In genomic region chr7:35418716-35419425, GRCh38 we compare ENCODE assay signal across 24 cellular contexts.
DNase-seq lines count a peak whose midpoint lies in the region; ATAC-seq and TF ChIP-seq lines count a peak whose summit lies in the region.
"Had no signal": no experiment of that assay in that cellular context is flagged by ENCODE, and none has a peak within 500 bp of the region (broad histone marks: within the 10 kb centered on the region; RNA-seq: fewer than 3 reads in every experiment).

No MANE protein-coding gene starts in this region.

- H3K4me3 Mint-ChIP-seq in nephron progenitor cell: no peak overlapping the region
- H3K4me3 Mint-ChIP-seq in progenitor cell of endocrine pancreas (ENCODE audit: low read depth): no peak overlapping the region
- H3K4me3 Mint-ChIP-seq: CD4-positive, alpha-beta T cell had no signal

- H3K4me1 ChIP-seq in BE2C: peaks cover 5% of the 10 kb centered on the region
- H3K4me1 ChIP-seq in left ventricle myocardium inferior: peaks cover 55% of the 10 kb centered on the region
- no peaks in the 10 kb centered on the region for H3K4me1 ChIP-seq in gastroesophageal sphincter

- no peaks in the 10 kb centered on the region for H3K36me3 ChIP-seq in BE2C
- H3K36me3 ChIP-seq in H7 (replicated peaks; ENCODE audit: control insufficient read depth, insufficient read depth, low read length): no peaks in the 10 kb centered on the region
- H3K36me3 ChIP-seq in left ventricle myocardium inferior: no peaks in the 10 kb centered on the region
- no peaks in the 10 kb centered on the region for H3K36me3 ChIP-seq in gastroesophageal sphincter
- H3K36me3 ChIP-seq: BLaER1 treated with 17β-estradiol and CSF1 and Interleukin-3, amounts not matched to agents 10 nM and 100 nM had no signal

- intact Hi-C loops in left ventricle myocardium inferior (cut with micrococcal nuclease): no loop called here

- H3K27me3 Mint-ChIP-seq in nephron progenitor cell (ENCODE audit: low read depth, poor library complexity) (peaks cover 10% of the 10 kb centered on the region), progenitor cell of endocrine pancreas (peaks cover 10% of the 10 kb centered on the region)

- no peak for TF ChIP-seq POLR2A in gastroesophageal sphincter (IDR thresholded peaks at IDR 0.05)

- WGBS in gastroesophageal sphincter (ENCODE audit: low coverage in 1 of 2), 2 donors: 17 to 65% methylated on average over 1 to 8 of the region's 24 CpGs

- DNase-seq in BE2C (peak; percentile 64), H7 (peak; percentile 40), left ventricle myocardium inferior (no peak), nephron progenitor cell (no peak), progenitor cell of endocrine pancreas (ENCODE audit: low spot score, unreplicated experiment) (no peak)
- no peak for DNase-seq in activated naive CD4-positive, alpha-beta T cell treated with anti-CD3 and anti-CD28 coated beads, Interleukin-2, amount 50 U/mL, for 72 hours (ENCODE audit: low spot score in 2 of 2)
- DNase-seq: CD4-positive, alpha-beta T cell; GDM1; GOT3; HCEC 1CT; NCI-H1092 treated with DMSO at 0.1 percent for 48 hours; NCI-H1436; NCI-H187; NCI-H2107; NCI-H446 treated with DMSO at 0.1 percent for 48 hours; NCI-H526; RPMI8226; SHP77 treated with DMSO at 0.1 percent for 48 hours had no signal

- no peak for TF ChIP-seq EP300 in gastroesophageal sphincter (IDR thresholded peaks at IDR 0.05)

- H3K4me3 ChIP-seq in BE2C (ENCODE audit: low read depth, low read length) (0 out of 2 replicates have a peak overlapping the region, but pooled peaks have one; percentile 1), H7 (ENCODE audit: insufficient read depth, low read depth, low read length) (no peak overlapping the region), left ventricle myocardium inferior (no peak overlapping the region), gastroesophageal sphincter (no peak overlapping the region)
- H3K4me3 ChIP-seq: BLaER1 treated with 17β-estradiol and CSF1 and Interleukin-3, amounts not matched to agents 10 nM and 100 nM; GM12878; SK-N-MC had no signal

- peaks cover 9% of the 10 kb centered on the region for H3K9me3 Mint-ChIP-seq in nephron progenitor cell
- no peaks in the 10 kb centered on the region for H3K9me3 Mint-ChIP-seq in progenitor cell of endocrine pancreas (ENCODE audit: low read depth)
- no peaks in the 10 kb centered on the region for H3K9me3 Mint-ChIP-seq in activated naive CD4-positive, alpha-beta T cell treated with anti-CD3 and anti-CD28 coated beads, Interleukin-2, amount 50 U/mL, for 72 hours
- H3K9me3 Mint-ChIP-seq: CD4-positive, alpha-beta T cell had no signal

- H3K9me3 ChIP-seq in BE2C: no peaks in the 10 kb centered on the region
- H3K9me3 ChIP-seq in left ventricle myocardium inferior (replicated peaks): no peaks in the 10 kb centered on the region
- H3K9me3 ChIP-seq in gastroesophageal sphincter: no peaks in the 10 kb centered on the region

- TF ChIP-seq CTCF in BE2C (IDR thresholded peaks at IDR 0.05; ENCODE audit: low read depth, low read length): no peak
- no peak for TF ChIP-seq CTCF in left ventricle myocardium inferior (IDR thresholded peaks at IDR 0.05; ENCODE audit: borderline replicate concordance)
- no peak for TF ChIP-seq CTCF in nephron progenitor cell (IDR thresholded peaks at IDR 0.05)
- TF ChIP-seq CTCF in progenitor cell of endocrine pancreas (IDR thresholded peaks at IDR 0.05; ENCODE audit: unreplicated experiment): no peak
- no peak for TF ChIP-seq CTCF in gastroesophageal sphincter (IDR thresholded peaks at IDR 0.05)

- H3K27ac ChIP-seq in left ventricle myocardium inferior (replicated peaks) (peak overlapping the region; percentile 54), gastroesophageal sphincter (no peak overlapping the region)
- H3K27ac ChIP-seq: HL-60, SK-N-MC had no signal

- H3K36me3 Mint-ChIP-seq in nephron progenitor cell (ENCODE audit: low read depth) (peaks cover 3% of the 10 kb centered on the region), progenitor cell of endocrine pancreas (ENCODE audit: insufficient read depth) (no peaks in the 10 kb centered on the region)
- H3K36me3 Mint-ChIP-seq in activated naive CD4-positive, alpha-beta T cell treated with anti-CD3 and anti-CD28 coated beads, Interleukin-2, amount 50 U/mL, for 72 hours: no peaks in the 10 kb centered on the region
- H3K36me3 Mint-ChIP-seq: IgD-negative memory B cell had no signal

- ATAC-seq in activated naive CD4-positive, alpha-beta T cell treated with anti-CD3 and anti-CD28 coated beads, Interleukin-2, amount 50 U/mL, for 72 hours: no peak
- ATAC-seq in gastroesophageal sphincter: no peak
- ATAC-seq: GM12878 had no signal

- H3K27ac Mint-ChIP-seq in nephron progenitor cell (peak overlapping the region; percentile 57), progenitor cell of endocrine pancreas (no peak overlapping the region)
- H3K27ac Mint-ChIP-seq in activated naive CD4-positive, alpha-beta T cell treated with anti-CD3 and anti-CD28 coated beads, Interleukin-2, amount 50 U/mL, for 72 hours: no peak overlapping the region
- H3K27ac Mint-ChIP-seq: CD4-positive, alpha-beta T cell had no signal

- H3K4me1 Mint-ChIP-seq in nephron progenitor cell (peaks cover 7% of the 10 kb centered on the region), progenitor cell of endocrine pancreas (ENCODE audit: low read depth) (no peaks in the 10 kb centered on the region)

- H3K27me3 ChIP-seq in BE2C (no peaks in the 10 kb centered on the region), H7 (ENCODE audit: control insufficient read depth, insufficient read depth, low read length) (0 out of 2 replicates have a peak, but pooled peaks cover 2% of the 10 kb centered on the region), left ventricle myocardium inferior (ENCODE audit: low read depth) (no peaks in the 10 kb centered on the region), gastroesophageal sphincter (peaks cover 5% of the 10 kb centered on the region)
- H3K27me3 ChIP-seq: BLaER1 treated with 17β-estradiol and CSF1 and Interleukin-3, amounts not matched to agents 10 nM and 100 nM had no signal

Comparison
In these comparisons a context has a peak if more than half of its experiments do, and no peak if none do; other contexts are left out.
1. DNase-seq: peak in BE2C (single experiment) and H7 (single experiment); none in left ventricle myocardium inferior (single experiment), nephron progenitor cell (single experiment), progenitor cell of endocrine pancreas (single experiment) and activated naive CD4-positive, alpha-beta T cell treated with anti-CD3 and anti-CD28 coated beads, Interleukin-2, amount 50 U/mL, for 72 hours (0 of 2).